Comparison of ENCODE assay signal across 8 cellular contexts in genomic region chr15:33201376-33202189, GRCh38. TPM values are rescaled to one million over a fixed set of nuclear protein-coding genes. Genes with fewer than 3 reads are reported as not detected.
DNase-seq lines count a peak whose midpoint lies in the region; ATAC-seq and TF ChIP-seq lines count a peak whose summit lies in the region.

No MANE protein-coding gene starts in this region.

- ATAC-seq in GM18520 (IDR thresholded peaks at IDR 0.05; ENCODE audit: unreplicated experiment) (peak; percentile 78), HG03045 (IDR thresholded peaks at IDR 0.05; ENCODE audit: unreplicated experiment) (peak; percentile 70)

- H3K79me2 ChIP-seq in fibroblast of lung (ENCODE audit: control insufficient read depth, insufficient read depth, low read length) (no peaks in the 10 kb centered on the region), osteoblast (ENCODE audit: insufficient read depth, low read length) (no peaks in the 10 kb centered on the region)

- peak; percentile 75 for DNase-seq in ACHN
- peak; percentile 99 for DNase-seq in NCI-H69 (lab: John Stamatoyannopoulos, UW)
- peak; percentile 79 for DNase-seq in activated CD8-positive, alpha-beta memory T cell treated with anti-CD3 and anti-CD28 coated beads, Interleukin-2, amount 50 U/mL, for 48 hours
- peak; percentile 8 to 64 for DNase-seq in fibroblast of lung (ENCODE audit: low read depth in 2 of 2)
- DNase-seq in osteoblast (ENCODE audit: insufficient read length, low spot score, missing footprints) = peak; percentile 68

- H3K9me3 ChIP-seq in fibroblast of lung (ENCODE audit: control insufficient read depth, insufficient read depth, low read depth, low read length) = no peaks in the 10 kb centered on the region
- H3K9me3 ChIP-seq in osteoblast (ENCODE audit: low read depth, low read length) = no peaks in the 10 kb centered on the region

- peak overlapping the region; percentile 74 for H3K4me2 ChIP-seq in fibroblast of lung (ENCODE audit: extremely low read depth, insufficient read depth, low read length)
- H3K4me2 ChIP-seq in osteoblast (ENCODE audit: insufficient read depth, low read length) = peak overlapping the region; percentile 78

- no peaks in the 10 kb centered on the region for H4K20me1 ChIP-seq in fibroblast of lung (ENCODE audit: control insufficient read depth, extremely low read depth, insufficient read depth, low read length)
- no peaks in the 10 kb centered on the region for H4K20me1 ChIP-seq in osteoblast (ENCODE audit: insufficient read depth, low read length)

- in situ Hi-C loops in ACHN (cut with HindIII; ENCODE audit: low pct_ligation_motif_present, low pct_unique_long_range_greater_than_20kb, low sequenced_read_pairs) = no loop called here

- H3K27ac ChIP-seq in fibroblast of lung (ENCODE audit: insufficient read depth, low read length) = no peak overlapping the region
- H3K27ac ChIP-seq in osteoblast (ENCODE audit: low read depth, low read length) = no peak overlapping the region
- no peak overlapping the region for H3K27ac ChIP-seq in urinary bladder (ENCODE audit: low read depth)

- TF ChIP-seq CTCF in fibroblast of lung (conservative IDR thresholded peaks at IDR 0.05 in 1 of 2, IDR thresholded peaks at IDR 0.05 in 1 of 2; ENCODE audit: low read depth in 1 of 2, low read length in 2 of 2) (peak in 1 of 2 donors; percentile 17), osteoblast (IDR thresholded peaks at IDR 0.05; ENCODE audit: extremely low read depth, low read depth, low read length) (no peak)

- H3K4me3 ChIP-seq in fibroblast of lung (replicated peaks in 1 of 4; ENCODE audit: control extremely low read depth in 1 of 4, insufficient read depth in 1 of 4, low read depth in 3 of 4, low read length in 4 of 4) = peak overlapping the region in 2 of 4 experiments; percentile 38 to 51
- H3K4me3 ChIP-seq in osteoblast (ENCODE audit: insufficient read depth, low read length) = peak overlapping the region; percentile 65
- H3K4me3 ChIP-seq in urinary bladder (ENCODE audit: low read depth, low read length) = peak overlapping the region; percentile 4

- H3K9ac ChIP-seq in fibroblast of lung (ENCODE audit: insufficient read depth, low read length) = no peak overlapping the region

- WGBS in urinary bladder = 45% methylated on average over 11 of the region's 11 CpGs

- H3K36me3 ChIP-seq in fibroblast of lung (ENCODE audit: control insufficient read depth, insufficient read depth, low read length) = no peaks in the 10 kb centered on the region
- no peaks in the 10 kb centered on the region for H3K36me3 ChIP-seq in osteoblast (ENCODE audit: insufficient read depth, low read length)
- no peaks in the 10 kb centered on the region for H3K36me3 ChIP-seq in urinary bladder (ENCODE audit: insufficient read depth)

- H2AFZ ChIP-seq in fibroblast of lung (ENCODE audit: low read length) (peak overlapping the region; percentile 19), osteoblast (ENCODE audit: low read length) (peak overlapping the region; percentile 86)

- H3K4me1 ChIP-seq in fibroblast of lung (ENCODE audit: control insufficient read depth, extremely low read depth, insufficient read depth, low read length) (no peaks in the 10 kb centered on the region), osteoblast (ENCODE audit: insufficient read depth, low read length) (peaks cover 5% of the 10 kb centered on the region), urinary bladder (ENCODE audit: insufficient read depth) (no peaks in the 10 kb centered on the region)

- H3K27me3 ChIP-seq in fibroblast of lung (ENCODE audit: control insufficient read depth, insufficient read depth, low read length) (peaks cover 14% of the 10 kb centered on the region), osteoblast (ENCODE audit: insufficient read depth, low read length) (peaks cover 28% of the 10 kb centered on the region)

RNA-seq across cellular contexts. Expression of gene FMN1, which starts 7.1 kb away (rescaled TPM):
- total RNA-seq in fibroblast of lung = 27.7 and 43.8 TPM in 2 replicates
- polyA plus RNA-seq in fibroblast of lung = 7.5 and 12.5 TPM in 2 replicates
- polyA plus RNA-seq in fibroblast of lung (2012) = 9.7 and 10.5 TPM in 2 replicates
- polyA minus RNA-seq in fibroblast of lung (ENCODE audit: low replicate concordance) = 8.2 and 10.6 TPM in 2 replicates
- 9.0 and 11.2 TPM in 2 replicates for total RNA-seq in osteoblast
- 6.2 TPM for total RNA-seq in urinary bladder
- 0.95 TPM for polyA plus RNA-seq in urinary bladder

Comparison
In these comparisons a context has a peak if more than half of its experiments do, and no peak if none do; other contexts are left out.
1. DNase-seq: peak in every context shown above with its lines; median percentile 99 in NCI-H69; 79 in activated CD8-positive, alpha-beta memory T cell treated with anti-CD3 and anti-CD28 coated beads, Interleukin-2, amount 50 U/mL, for 48 hours; 75 in ACHN; 68 in osteoblast; 36 in fibroblast of lung.